ENCODE assay signal across 25 cellular contexts in the genomic region with DNA sequence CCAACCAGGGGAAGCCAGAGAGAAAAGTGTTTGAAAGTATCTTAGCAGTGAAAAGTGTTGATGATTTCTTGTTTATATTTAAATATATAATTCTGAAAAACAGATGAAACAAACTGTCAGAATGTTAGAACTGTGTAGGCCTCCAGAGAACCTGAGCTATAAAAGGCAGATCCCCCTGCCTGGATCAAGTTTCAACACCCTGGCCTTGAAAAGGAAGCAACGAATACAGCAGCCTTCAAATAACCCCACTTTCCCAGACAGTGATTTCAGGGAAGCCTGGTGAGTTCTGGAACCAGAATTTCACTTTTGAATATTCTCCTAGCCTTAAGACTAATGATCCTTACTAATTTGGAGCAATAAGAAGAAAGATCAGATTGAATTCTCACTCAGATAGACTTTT. TPM values are rescaled to one million over a fixed set of nuclear protein-coding genes. Genes with fewer than 3 reads are reported as not detected.
"Had no signal": no experiment of that assay in that cellular context is flagged by ENCODE, and none has a peak within 500 bp of the region (broad histone marks: within the 10 kb centered on the region; RNA-seq: fewer than 3 reads in every experiment).

No MANE protein-coding gene starts in this region.

- H3K4me1 ChIP-seq: adrenal gland, breast epithelium, Peyer's patch, SJCRH30 had no signal

- H3K4me3 Mint-ChIP-seq: activated CD8-positive, alpha-beta T cell treated with anti-CD3 and anti-CD28 coated beads for 36 hours; activated naive CD8-positive, alpha-beta T cell treated with anti-CD3 and anti-CD28 coated beads, Interleukin-2, amount 10 ng/mL, durations not matched to agents 7 days and 5 days had no signal

- H3K27ac Mint-ChIP-seq: activated CD8-positive, alpha-beta T cell treated with anti-CD3 and anti-CD28 coated beads for 36 hours; activated naive CD8-positive, alpha-beta T cell treated with anti-CD3 and anti-CD28 coated beads, Interleukin-2, amount 10 ng/mL, durations not matched to agents 7 days and 5 days had no signal

- H3K9ac ChIP-seq: SK-N-SH had no signal

- H3K9me3 Mint-ChIP-seq: activated CD8-positive, alpha-beta T cell treated with anti-CD3 and anti-CD28 coated beads for 36 hours; activated naive CD8-positive, alpha-beta T cell treated with anti-CD3 and anti-CD28 coated beads, Interleukin-2, amount 10 ng/mL, durations not matched to agents 7 days and 5 days had no signal

- H3K4me2 ChIP-seq: SK-N-SH had no signal

- H3K4me3 ChIP-seq: adrenal gland, breast epithelium, MG63, Peyer's patch, SJCRH30 had no signal

- DNase-seq: activated CD4-positive, alpha-beta T cell treated with anti-CD3 and anti-CD28 coated beads for 4 hours; activated CD8-positive, alpha-beta memory T cell treated with anti-CD3 and anti-CD28 coated beads, Interleukin-2, amount 50 U/mL, for 4 hours; activated CD8-positive, alpha-beta T cell treated with anti-CD3 and anti-CD28 coated beads for 36 hours; activated naive CD4-positive, alpha-beta T cell treated with anti-CD3 and anti-CD28 coated beads, Interleukin-2, amount 50 U/mL, for 16 hours; activated naive CD8-positive, alpha-beta T cell treated with anti-CD3 and anti-CD28 coated beads, Interleukin-2, amount 10 ng/mL, durations not matched to agents 7 days and 5 days; anterior cingulate cortex; caudate nucleus; MG63; MV-4-11; NCI-H1092 treated with DMSO at 0.1 percent for 48 hours; NCI-H1417 treated with DMSO at 0.1 percent for 48 hours; NCI-H1694; NCI-H2029; NCI-H2107; NCI-H510A treated with DMSO at 0.1 percent for 48 hours; NCI-H69; Peyer's patch; Right ventricle myocardium superior; SJCRH30; SK-N-SH; T-helper 1 cell had no signal

- H3K36me3 Mint-ChIP-seq: activated naive CD8-positive, alpha-beta T cell treated with anti-CD3 and anti-CD28 coated beads, Interleukin-2, amount 10 ng/mL, durations not matched to agents 7 days and 5 days had no signal

- H3K9me3 ChIP-seq: adrenal gland, breast epithelium, MG63, Peyer's patch, SJCRH30, SK-N-SH had no signal

- H3K27ac ChIP-seq: adrenal gland, breast epithelium, Peyer's patch, RWPE1, SJCRH30, VCaP had no signal

- H3K4me1 Mint-ChIP-seq: activated naive CD8-positive, alpha-beta T cell treated with anti-CD3 and anti-CD28 coated beads, Interleukin-2, amount 10 ng/mL, durations not matched to agents 7 days and 5 days had no signal

- ATAC-seq: activated CD8-positive, alpha-beta T cell treated with anti-CD3 and anti-CD28 coated beads for 36 hours had no signal

- H3K27me3 ChIP-seq: adrenal gland, breast epithelium, MG63, Peyer's patch, SJCRH30 had no signal

- H3K36me3 ChIP-seq: adrenal gland, breast epithelium, MG63, Peyer's patch, SJCRH30 had no signal

RNA-seq across cellular contexts. Expression of gene TRIM43, which starts 13.3 kb away (rescaled TPM):
- total RNA-seq: activated CD8-positive, alpha-beta T cell treated with anti-CD3 and anti-CD28 coated beads for 36 hours; activated naive CD8-positive, alpha-beta T cell treated with anti-CD3 and anti-CD28 coated beads, Interleukin-2, amount 10 ng/mL, durations not matched to agents 7 days and 5 days; adrenal gland; breast epithelium; Peyer's patch; Right ventricle myocardium superior; SJCRH30 had no signal
